Comparison of ENCODE assay signal across 2 cellular contexts in the genomic region with DNA sequence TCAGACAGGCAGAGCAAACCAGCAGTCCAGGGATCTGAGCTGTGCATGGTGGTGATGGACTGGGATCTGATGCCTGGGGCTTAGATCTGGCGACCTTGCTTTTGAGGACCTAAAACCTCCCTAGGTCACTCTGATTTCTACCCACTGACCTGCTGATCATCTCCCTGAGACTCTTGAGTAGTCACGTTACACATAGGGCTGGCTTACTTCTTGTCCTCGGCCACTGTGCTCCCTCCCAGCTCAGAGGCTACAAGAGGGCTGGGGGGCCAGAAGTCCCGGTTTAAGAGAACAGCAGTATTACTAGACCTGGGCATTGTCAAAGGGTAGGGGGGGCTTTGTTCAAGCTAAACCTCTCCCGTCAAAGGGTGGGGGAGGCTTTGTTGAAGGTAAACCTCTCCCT.
TF ChIP-seq lines count a peak whose summit lies in the region.

No MANE protein-coding gene starts in this region.

TF ChIP-seq in IMR-90, 13 proteins besides CTCF, POLR2A, EP300 and RAD21:
- no peak for TF ChIP-seq RCOR1 (IDR thresholded peaks at IDR 0.05; ENCODE audit: insufficient replicate concordance, low read length)
- TF ChIP-seq, protein P1, sequence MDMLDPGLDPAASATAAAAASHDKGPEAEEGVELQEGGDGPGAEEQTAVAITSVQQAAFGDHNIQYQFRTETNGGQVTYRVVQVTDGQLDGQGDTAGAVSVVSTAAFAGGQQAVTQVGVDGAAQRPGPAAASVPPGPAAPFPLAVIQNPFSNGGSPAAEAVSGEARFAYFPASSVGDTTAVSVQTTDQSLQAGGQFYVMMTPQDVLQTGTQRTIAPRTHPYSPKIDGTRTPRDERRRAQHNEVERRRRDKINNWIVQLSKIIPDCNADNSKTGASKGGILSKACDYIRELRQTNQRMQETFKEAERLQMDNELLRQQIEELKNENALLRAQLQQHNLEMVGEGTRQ (IDR thresholded peaks at IDR 0.05; ENCODE audit: low read depth, low read length), result no peak
- TF ChIP-seq RFX5 (IDR thresholded peaks at IDR 0.05; ENCODE audit: low read depth, low read length), result no peak
- no peak for TF ChIP-seq BHLHE40 (IDR thresholded peaks at IDR 0.05; ENCODE audit: low read depth, low read length)
- TF ChIP-seq CEBPB (IDR thresholded peaks at IDR 0.05; ENCODE audit: low read depth, low read length), result no peak
- no peak for TF ChIP-seq CHD1 (IDR thresholded peaks at IDR 0.05; ENCODE audit: low read depth, low read length)
- TF ChIP-seq, protein P2, sequence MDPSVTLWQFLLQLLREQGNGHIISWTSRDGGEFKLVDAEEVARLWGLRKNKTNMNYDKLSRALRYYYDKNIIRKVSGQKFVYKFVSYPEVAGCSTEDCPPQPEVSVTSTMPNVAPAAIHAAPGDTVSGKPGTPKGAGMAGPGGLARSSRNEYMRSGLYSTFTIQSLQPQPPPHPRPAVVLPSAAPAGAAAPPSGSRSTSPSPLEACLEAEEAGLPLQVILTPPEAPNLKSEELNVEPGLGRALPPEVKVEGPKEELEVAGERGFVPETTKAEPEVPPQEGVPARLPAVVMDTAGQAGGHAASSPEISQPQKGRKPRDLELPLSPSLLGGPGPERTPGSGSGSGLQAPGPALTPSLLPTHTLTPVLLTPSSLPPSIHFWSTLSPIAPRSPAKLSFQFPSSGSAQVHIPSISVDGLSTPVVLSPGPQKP (IDR thresholded peaks at IDR 0.05; ENCODE audit: borderline replicate concordance, low read depth, low read length), result no peak
- no peak for TF ChIP-seq MAFK (IDR thresholded peaks at IDR 0.05; ENCODE audit: low read depth, low read length)
- TF ChIP-seq FOS (IDR thresholded peaks at IDR 0.05; ENCODE audit: low read depth, low read length), result no peak
- no peak for TF ChIP-seq MAZ (IDR thresholded peaks at IDR 0.05; ENCODE audit: borderline replicate concordance, low read depth, low read length)

TF ChIP-seq in K562, 482 proteins besides CTCF, POLR2A, EP300 and RAD21:
- TF ChIP-seq CREM (IDR thresholded peaks at IDR 0.05; ENCODE audit: low read depth) (no peak), ZNF696 (CRISPR knock-in tag; conservative IDR thresholded peaks at IDR 0.05) (no peak), ZNF354B (CRISPR knock-in tag; IDR thresholded peaks at IDR 0.05) (no peak), SRF (CRISPR knock-in tag; IDR thresholded peaks at IDR 0.05) (no peak), NUFIP1 (IDR thresholded peaks at IDR 0.05; ENCODE audit: partially characterized antibody) (no peak), MTF1 (CRISPR knock-in tag; IDR thresholded peaks at IDR 0.05; ENCODE audit: borderline replicate concordance) (no peak), SMAD2 (IDR thresholded peaks at IDR 0.05; ENCODE audit: low read depth, low read length) (no peak)
- TF ChIP-seq, protein P3, sequence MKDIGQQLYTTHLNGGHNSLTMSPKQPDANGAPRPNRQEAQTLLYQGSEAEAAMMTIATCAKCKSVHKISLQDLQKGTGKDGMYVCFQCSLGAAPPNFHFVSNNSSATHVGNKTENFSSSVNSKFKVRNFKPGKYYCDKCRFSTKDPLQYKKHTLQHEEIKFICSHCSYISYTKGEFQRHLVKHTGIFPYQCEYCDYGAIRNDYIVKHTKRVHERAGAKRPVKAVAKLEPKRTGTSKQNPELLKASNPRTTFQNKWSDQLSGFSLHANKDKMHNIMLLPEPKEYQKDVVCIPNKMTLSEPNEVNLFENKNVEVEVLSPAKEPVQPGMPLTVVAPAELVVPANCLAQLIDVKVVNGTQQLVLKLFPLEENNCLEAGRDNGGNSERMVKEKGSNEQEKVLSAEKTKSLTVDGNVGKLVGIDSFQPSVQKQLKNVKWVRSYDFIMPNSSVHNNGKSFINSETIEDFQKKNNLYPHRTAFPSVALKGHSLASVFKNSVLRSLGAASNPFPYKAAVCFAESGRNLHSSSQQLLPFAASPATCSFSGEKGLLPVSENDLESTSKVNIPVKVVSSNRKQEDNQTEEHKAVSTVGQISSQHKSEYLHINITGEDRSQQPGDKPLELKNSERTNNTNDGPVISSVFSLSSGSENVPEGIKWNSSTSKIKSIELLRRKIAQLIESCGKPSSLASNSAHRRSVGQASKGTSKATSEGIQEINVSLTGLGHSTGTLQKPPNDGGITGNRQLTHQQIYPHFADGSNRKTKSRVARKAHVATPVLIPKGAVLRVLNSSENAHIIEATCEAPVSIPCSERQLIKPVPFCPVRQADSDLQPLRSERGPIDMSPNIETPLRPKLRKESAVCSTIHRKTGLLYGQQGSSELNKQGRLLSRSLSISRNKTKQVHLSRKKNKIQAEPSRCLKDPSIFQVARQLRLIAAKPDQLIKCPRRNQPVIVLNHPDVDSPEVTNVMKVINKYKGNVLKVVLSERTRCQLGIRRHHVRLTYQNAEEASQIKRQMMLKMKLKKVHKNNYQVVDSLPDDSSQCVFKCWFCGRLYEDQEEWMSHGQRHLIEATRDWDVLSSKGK (CRISPR knock-in tag; IDR thresholded peaks at IDR 0.05), result no peak
- TF ChIP-seq, protein P4, sequence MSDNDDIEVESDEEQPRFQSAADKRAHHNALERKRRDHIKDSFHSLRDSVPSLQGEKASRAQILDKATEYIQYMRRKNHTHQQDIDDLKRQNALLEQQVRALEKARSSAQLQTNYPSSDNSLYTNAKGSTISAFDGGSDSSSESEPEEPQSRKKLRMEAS (CRISPR knock-in tag; IDR thresholded peaks at IDR 0.05), result no peak
TF ChIP-seq in K562: peak in this region for 0.
